Comparison of ENCODE assay signal across 12 cellular contexts in genomic region chr9:93589688-93590087, GRCh38. TPM values are rescaled to one million over a fixed set of nuclear protein-coding genes. Genes with fewer than 3 reads are reported as not detected.
DNase-seq lines count a peak whose midpoint lies in the region; ATAC-seq and TF ChIP-seq lines count a peak whose summit lies in the region.
"Had no signal": no experiment of that assay in that cellular context is flagged by ENCODE, and none has a peak within 500 bp of the region (broad histone marks: within the 10 kb centered on the region; RNA-seq: fewer than 3 reads in every experiment).

No MANE protein-coding gene starts in this region.

- intact Hi-C loops in adrenal gland (cut with DNase I), result no loop called here

- peak overlapping the region; percentile 20 to 45 for H3K27ac Mint-ChIP-seq in activated naive CD4-positive, alpha-beta T cell treated with anti-CD3 and anti-CD28 coated beads, Interleukin-2, amount 50 U/mL, for 72 hours

- H3K27me3 ChIP-seq in adrenal gland (no peaks in the 10 kb centered on the region), thymus (ENCODE audit: control insufficient read depth, insufficient read depth) (no peaks in the 10 kb centered on the region), WERI-Rb-1 (ENCODE audit: insufficient read depth, low read depth, severe bottlenecking) (no peaks in the 10 kb centered on the region)

- H3K9me3 Mint-ChIP-seq in activated naive CD4-positive, alpha-beta T cell treated with anti-CD3 and anti-CD28 coated beads, Interleukin-2, amount 50 U/mL, for 72 hours, result peaks cover 0 to 4% of the 10 kb centered on the region in 2 donors

- no peak for TF ChIP-seq CTCF in adrenal gland (IDR thresholded peaks at IDR 0.05)
- TF ChIP-seq CTCF in WERI-Rb-1 (IDR thresholded peaks at IDR 0.05; ENCODE audit: low read depth, low read length), result no peak

- H3K4me1 ChIP-seq in adrenal gland (replicated peaks in 1 of 2), result peaks cover 6 to 30% of the 10 kb centered on the region in 2 donors
- peaks cover 3% of the 10 kb centered on the region for H3K4me1 ChIP-seq in thymus (ENCODE audit: control insufficient read depth, insufficient read depth, low read length)

- peaks cover 5 to 10% of the 10 kb centered on the region in 2 donors for H3K36me3 Mint-ChIP-seq in activated naive CD4-positive, alpha-beta T cell treated with anti-CD3 and anti-CD28 coated beads, Interleukin-2, amount 50 U/mL, for 72 hours

- H3K36me3 ChIP-seq in adrenal gland (replicated peaks in 1 of 2) (no peaks in the 10 kb centered on the region), thymus (ENCODE audit: control insufficient read depth, insufficient read depth) (no peaks in the 10 kb centered on the region), WERI-Rb-1 (no peaks in the 10 kb centered on the region)

- 13 to 24% (median 17%) methylated on average over 8 of the region's 8 CpGs for WGBS in adrenal gland, 4 donors
- WGBS in thymus, result 69% methylated on average over 8 of the region's 8 CpGs

- no peak overlapping the region for H3K4me3 ChIP-seq in adrenal gland
- no peak overlapping the region for H3K4me3 ChIP-seq in thymus (ENCODE audit: low read length)
- H3K4me3 ChIP-seq in WERI-Rb-1 (ENCODE audit: low read depth, low read length), result no peak overlapping the region

- H3K27ac ChIP-seq in adrenal gland (peak overlapping the region in 3 of 5 donors; percentile 18 to 39 (median 28)), thymus (ENCODE audit: low read depth) (peak overlapping the region; percentile 43), WERI-Rb-1 (no peak overlapping the region)

- peak in 1 of 2 donors; percentile 48 for TF ChIP-seq POLR2A in adrenal gland (IDR thresholded peaks at IDR 0.05)

- H3K9me3 ChIP-seq in adrenal gland (replicated peaks in 1 of 3) (no peaks in the 10 kb centered on the region), thymus (ENCODE audit: control insufficient read depth) (no peaks in the 10 kb centered on the region), WERI-Rb-1 (ENCODE audit: severe bottlenecking) (no peaks in the 10 kb centered on the region)

- ATAC-seq in activated naive CD4-positive, alpha-beta T cell treated with anti-CD3 and anti-CD28 coated beads, Interleukin-2, amount 50 U/mL, for 72 hours, result no peak
- peak; percentile 21 for ATAC-seq in left lobe of liver
- ATAC-seq: esophagus mucosa had no signal

- no peak for DNase-seq in activated naive CD4-positive, alpha-beta T cell treated with anti-CD3 and anti-CD28 coated beads, Interleukin-2, amount 50 U/mL, for 72 hours (ENCODE audit: low spot score in 2 of 2)
- no peak for DNase-seq in activated naive CD4-positive, alpha-beta T cell treated with anti-CD3 and anti-CD28 coated beads, Interleukin-2, amount 50 U/mL, for 16 hours
- DNase-seq in adrenal gland (peak in 6 of 7 donors; percentile 57 to 79 (median 67)), left lobe of liver (ENCODE audit: low spot score) (peak; percentile 21), NAMALWA (ENCODE audit: low spot score) (no peak), NCI-H1105 (lab: John Stamatoyannopoulos, UW) (no peak), WERI-Rb-1 (no peak)
- DNase-seq: activated naive CD4-positive, alpha-beta T cell treated with Interleukin-2 at 50 U/mL for 16 hours; Karpas-422; midbrain had no signal

RNA-seq across cellular contexts. Expression of gene PHF2, which starts 13.3 kb away (rescaled TPM):
- total RNA-seq in activated naive CD4-positive, alpha-beta T cell treated with anti-CD3 and anti-CD28 coated beads, Interleukin-2, amount 50 U/mL, for 72 hours, result 10 to 100 TPM; 12.3 to 15.5 TPM
- 10 to 100 TPM; 14.5 to 27.2 (median 22.0) TPM for total RNA-seq in adrenal gland
- 10 to 100 TPM; 11.5 to 37.6 (median 26.1) TPM for polyA plus RNA-seq in adrenal gland
- total RNA-seq in left lobe of liver, result 7.3 TPM
- polyA plus RNA-seq in thymus, result 26.8 TPM

Comparison
In these comparisons a context has a peak if more than half of its experiments do, and no peak if none do; other contexts are left out.
1. DNase-seq: peak in adrenal gland (6 of 7) and left lobe of liver (single experiment); none in activated naive CD4-positive, alpha-beta T cell treated with anti-CD3 and anti-CD28 coated beads, Interleukin-2, amount 50 U/mL, for 72 hours (0 of 2), activated naive CD4-positive, alpha-beta T cell treated with anti-CD3 and anti-CD28 coated beads, Interleukin-2, amount 50 U/mL, for 16 hours (single experiment), NAMALWA (single experiment), NCI-H1105 (single experiment) and WERI-Rb-1 (single experiment).